ENCODE assay signal across 8 cellular contexts in the genomic region with DNA sequence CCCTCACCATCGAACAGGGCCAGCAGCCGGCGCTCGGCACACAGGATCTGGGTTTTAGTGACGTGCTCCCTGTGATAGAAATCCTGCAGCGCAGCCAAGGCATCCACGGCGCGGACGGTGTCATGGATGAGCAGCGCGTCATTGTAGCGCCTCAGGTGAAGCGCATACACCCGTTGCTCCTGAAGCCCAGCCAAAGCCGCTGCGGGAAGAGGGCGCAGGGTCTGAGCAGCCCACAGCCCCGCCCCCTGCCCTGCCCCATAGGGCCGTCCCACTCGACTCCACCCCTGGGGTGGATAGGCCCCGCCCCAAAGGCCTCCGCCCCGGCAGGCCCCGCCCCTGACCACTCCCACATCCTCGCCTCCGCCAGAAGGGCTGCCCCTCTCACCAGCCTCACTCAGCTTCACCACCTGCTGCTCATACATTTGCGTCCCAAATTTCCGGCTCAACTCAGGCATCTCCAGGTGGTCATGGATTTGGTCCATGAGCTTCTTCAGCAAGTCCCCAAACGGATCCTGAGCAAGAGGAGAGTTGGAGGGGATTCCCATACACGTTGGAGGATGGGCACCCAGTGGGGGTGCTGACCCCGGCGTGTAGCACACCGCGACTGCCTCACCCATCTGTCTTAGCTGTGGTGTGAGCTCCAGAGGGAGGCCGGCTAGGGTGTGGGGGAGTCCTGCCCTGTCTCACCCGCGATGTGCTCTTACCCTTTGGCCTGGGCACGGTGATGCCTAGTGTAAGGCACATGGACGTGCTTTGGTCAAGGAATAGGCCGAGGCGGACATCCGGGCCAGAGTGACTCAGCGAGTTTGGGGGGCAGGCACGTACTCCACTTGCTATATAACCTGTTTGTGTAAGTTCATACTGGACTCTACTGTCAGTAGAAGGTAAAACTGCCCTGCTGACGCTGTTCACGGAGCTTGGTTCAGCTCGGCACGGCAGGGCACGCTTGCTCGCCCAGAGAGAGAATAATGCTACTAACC.
DNase-seq lines count a peak whose midpoint lies in the region; ATAC-seq lines count a peak whose summit lies in the region.

No MANE protein-coding gene starts in this region.

- H3K36me3 Mint-ChIP-seq in activated naive CD8-positive, alpha-beta T cell treated with anti-CD3 and anti-CD28 coated beads, Interleukin-2, amount 50 U/mL, for 24 hours (ENCODE audit: low read depth): no peaks in the 10 kb centered on the region

- peak overlapping the region; percentile 41; the same call in 1 of the 2 replicates for H3K4me3 ChIP-seq in iPS-18c (ENCODE audit: insufficient read depth, low read depth, low read length)

- DNase-seq in COLO829 (ENCODE audit: low spot score) (peak; percentile 91), MV-4-11 (lab: John Stamatoyannopoulos, UW) (peak; percentile 67), T-helper 1 cell (peak; percentile 81 to 92 (median 85)), hippocampal formation (lab: John Stamatoyannopoulos, UW) (no peak)
- peak; percentile 97 for DNase-seq in activated naive CD8-positive, alpha-beta T cell treated with anti-CD3 and anti-CD28 coated beads, Interleukin-2, amount 50 U/mL, for 24 hours
- DNase-seq in stimulated activated CD4-positive, alpha-beta T cell treated with anti-CD3 and anti-CD28 coated beads, Interleukin-12 subunit alpha, Interleukin-12 subunit beta, amount 100 ng/mL, for 48 hours (ENCODE audit: low read depth in 2 of 3, low spot score in 1 of 3): peak; percentile 83 to 97 (median 90)

- ATAC-seq in GM21717 (IDR thresholded peaks at IDR 0.05; ENCODE audit: unreplicated experiment): peak; percentile 50
- peak; percentile 85 for ATAC-seq in activated naive CD8-positive, alpha-beta T cell treated with anti-CD3 and anti-CD28 coated beads, Interleukin-2, amount 50 U/mL, for 24 hours

- peak overlapping the region; percentile 57 for H3K4me3 Mint-ChIP-seq in activated naive CD8-positive, alpha-beta T cell treated with anti-CD3 and anti-CD28 coated beads, Interleukin-2, amount 50 U/mL, for 24 hours

- no peaks in the 10 kb centered on the region for H3K27me3 Mint-ChIP-seq in activated naive CD8-positive, alpha-beta T cell treated with anti-CD3 and anti-CD28 coated beads, Interleukin-2, amount 50 U/mL, for 24 hours

- peak overlapping the region; percentile 31 for H3K27ac Mint-ChIP-seq in activated naive CD8-positive, alpha-beta T cell treated with anti-CD3 and anti-CD28 coated beads, Interleukin-2, amount 50 U/mL, for 24 hours

- H3K9me3 ChIP-seq in iPS-18c (ENCODE audit: control insufficient read depth, insufficient read depth, low read length): no peaks in the 10 kb centered on the region

- no peaks in the 10 kb centered on the region for H3K9me3 Mint-ChIP-seq in activated naive CD8-positive, alpha-beta T cell treated with anti-CD3 and anti-CD28 coated beads, Interleukin-2, amount 50 U/mL, for 24 hours

- H3K4me1 Mint-ChIP-seq in activated naive CD8-positive, alpha-beta T cell treated with anti-CD3 and anti-CD28 coated beads, Interleukin-2, amount 50 U/mL, for 24 hours: peaks cover 32% of the 10 kb centered on the region

Comparison
In these comparisons a context has a peak if more than half of its experiments do, and no peak if none do; other contexts are left out.
1. DNase-seq: peak in COLO829 (single experiment), MV-4-11 (single experiment), T-helper 1 cell (5 of 5), activated naive CD8-positive, alpha-beta T cell treated with anti-CD3 and anti-CD28 coated beads, Interleukin-2, amount 50 U/mL, for 24 hours (single experiment) and stimulated activated CD4-positive, alpha-beta T cell treated with anti-CD3 and anti-CD28 coated beads, Interleukin-12 subunit alpha, Interleukin-12 subunit beta, amount 100 ng/mL, for 48 hours (3 of 3); none in hippocampal formation (0 of 2).